In genomic region chr1:73756817-73757216, GRCh38 we compare ENCODE assay signal across 23 cellular contexts.
DNase-seq lines count a peak whose midpoint lies in the region; ATAC-seq, FAIRE-seq and TF ChIP-seq lines count a peak whose summit lies in the region.
"Had no signal": no experiment of that assay in that cellular context is flagged by ENCODE, and none has a peak within 500 bp of the region (broad histone marks: within the 10 kb centered on the region; RNA-seq: fewer than 3 reads in every experiment).

No MANE protein-coding gene starts in this region.

- H4K20me1 ChIP-seq in HepG2 (ENCODE audit: insufficient read depth, low read length) (no peaks in the 10 kb centered on the region), IMR-90 (ENCODE audit: insufficient read depth, low read length) (no peaks in the 10 kb centered on the region), K562 (replicated peaks; ENCODE audit: control insufficient read depth, insufficient read depth, low read length) (no peaks in the 10 kb centered on the region)
- H4K20me1 ChIP-seq: BLaER1 had no signal

- DNase-seq in HepG2 (ENCODE audit: low spot score) (no peak), right lobe of liver (no peak), IMR-90 (no peak), K562 (ENCODE audit: extremely low read depth in 1 of 4, low spot score in 3 of 4) (no peak), H7 (no peak), DMS53 treated with DMSO at 0.1 percent for 48 hours (lab: John Stamatoyannopoulos, UW; ENCODE audit: unreplicated experiment) (no peak)
- DNase-seq: ACHN; BE2C; C1 segment of cervical spinal cord; CD4-positive, alpha-beta memory T cell; CD4-positive, CD25-positive, alpha-beta regulatory T cell; CD8-positive, alpha-beta memory T cell; COR-L47; DMS79; DND-41; EL; GDM1 had no signal

- no peak overlapping the region for H4K91ac ChIP-seq in IMR-90 (ENCODE audit: insufficient read depth, low read depth, low read length)

- no peak overlapping the region for H3K4me3 ChIP-seq in HepG2 (replicated peaks in 1 of 3; ENCODE audit: insufficient read depth in 1 of 3, low read depth in 2 of 3, low read length in 3 of 3)
- no peak overlapping the region for H3K4me3 ChIP-seq in right lobe of liver
- H3K4me3 ChIP-seq in IMR-90 (ENCODE audit: insufficient read depth, low read depth, low read length), result no peak overlapping the region
- no peak overlapping the region for H3K4me3 ChIP-seq in K562
- no peak overlapping the region for H3K4me3 ChIP-seq in H7 (ENCODE audit: insufficient read depth, low read depth, low read length)
- H3K4me3 ChIP-seq: BLaER1, GM12878 had no signal

- H3K23ac ChIP-seq in IMR-90 (ENCODE audit: low read depth, low read length), result no peak overlapping the region

- TF ChIP-seq EP300 in HepG2 (IDR thresholded peaks at IDR 0.05; ENCODE audit: low read depth in 2 of 2, low read length in 2 of 2) (no peak), HepG2 (CRISPR knock-in tag; IDR thresholded peaks at IDR 0.05; ENCODE audit: borderline replicate concordance) (no peak), K562 (IDR thresholded peaks at IDR 0.05; ENCODE audit: low read length) (no peak)

- H2AK5ac ChIP-seq in IMR-90 (ENCODE audit: low read depth, low read length), result no peak overlapping the region

- BruUV-seq in HepG2 (replicated peaks; lab: Mats Ljungman, UMichigan) (no TSS peak), IMR-90 (replicated peaks; lab: Mats Ljungman, UMichigan) (no TSS peak), K562 (replicated peaks; lab: Mats Ljungman, UMichigan) (no TSS peak)

- H4K5ac ChIP-seq in IMR-90 (ENCODE audit: low read depth, low read length), result no peak overlapping the region

- in situ Hi-C loops in HepG2 (cut with HindIII; ENCODE audit: extremely low pct_ligation_motif_present, low pct_unique_long_range_greater_than_20kb), result no loop called here
- in situ Hi-C loops in IMR-90 (cut with MboI; ENCODE audit: low sequenced_read_pairs), result no loop called here
- in situ Hi-C loops in K562 (cut with MboI), result no loop called here

- no peak for TF ChIP-seq RAD21 in HepG2 (CRISPR knock-in tag; IDR thresholded peaks at IDR 0.05)
- no peak for TF ChIP-seq RAD21 in IMR-90 (IDR thresholded peaks at IDR 0.05; ENCODE audit: low read length)
- no peak for TF ChIP-seq RAD21 in K562 (CRISPR knock-in tag; conservative IDR thresholded peaks at IDR 0.05 in 1 of 2, IDR thresholded peaks at IDR 0.05 in 1 of 2)

- dilution Hi-C loops in IMR-90 (cut with HindIII; ENCODE audit: low sequenced_read_pairs, unreplicated experiment), result no loop called here

- intact Hi-C loops in HepG2 (cut with micrococcal nuclease; ENCODE audit: unreplicated experiment), result no loop called here
- intact Hi-C loops in right lobe of liver (cut with DNase I), result no loop called here
- intact Hi-C loops in IMR-90 (cut with micrococcal nuclease), result no loop called here
- intact Hi-C loops in K562 (cut with micrococcal nuclease), result no loop called here

- H2AFZ ChIP-seq in HepG2 (ENCODE audit: low read length) (no peak overlapping the region), IMR-90 (replicated peaks; ENCODE audit: low read length, poor library complexity) (no peak overlapping the region), K562 (ENCODE audit: low read depth, low read length) (no peak overlapping the region)

- H3K27me3 ChIP-seq in HepG2 (ENCODE audit: control insufficient read depth in 1 of 2, insufficient read depth in 2 of 2, low read length in 2 of 2) (no peaks in the 10 kb centered on the region), right lobe of liver (no peaks in the 10 kb centered on the region), IMR-90 (ENCODE audit: control insufficient read depth, insufficient read depth, low read length) (no peaks in the 10 kb centered on the region), K562 (ENCODE audit: control insufficient read depth in 2 of 2, insufficient read depth in 2 of 2, low read length in 2 of 2) (no peaks in the 10 kb centered on the region), H7 (ENCODE audit: control insufficient read depth, insufficient read depth, low read length) (no peaks in the 10 kb centered on the region)
- H3K27me3 ChIP-seq: BE2C, BLaER1 had no signal

- H2BK15ac ChIP-seq in IMR-90 (ENCODE audit: low read depth, low read length), result no peak overlapping the region

- WGBS in HepG2 (ENCODE audit: low lambda C conversion rate), result 5% methylated on average over 2 of the region's 2 CpGs
- 48% methylated on average over 2 of the region's 2 CpGs for WGBS in right lobe of liver (ENCODE audit: insufficient coverage, low coverage, low lambda C conversion rate, missing lambda C conversion rate)
- WGBS in IMR-90 (ENCODE audit: extremely low coverage in 2 of 2, insufficient read length in 1 of 2), 2 experiments, result no CpG with 5 or more reads among the region's 2 CpGs
- 0% methylated on average over 2 of the region's 2 CpGs for WGBS in K562 (ENCODE audit: insufficient coverage, low coverage, missing lambda C conversion rate)

- H3K79me1 ChIP-seq in IMR-90 (ENCODE audit: low read depth in 1 of 2, low read length in 2 of 2), result no peaks in the 10 kb centered on the region

- no peak overlapping the region for H2AK9ac ChIP-seq in IMR-90 (replicated peaks; ENCODE audit: low read depth, low read length, poor library complexity)

- POLR2A ChIA-PET in HepG2 (lab: Yijun Ruan, JAX) (no interaction called here), IMR-90 (lab: Charles Lee; ENCODE audit: unreplicated experiment) (no interaction called here), K562 (lab: Yijun Ruan, JAX) (no interaction called here)

- H3K4me2 ChIP-seq in HepG2 (ENCODE audit: low read depth, low read length) (no peak overlapping the region), IMR-90 (ENCODE audit: low read depth, low read length) (no peak overlapping the region), K562 (ENCODE audit: insufficient read depth, low read length) (no peak overlapping the region)
- H3K4me2 ChIP-seq: BLaER1 had no signal

- H2BK120ac ChIP-seq in IMR-90 (ENCODE audit: low read depth, low read length), result no peak overlapping the region

- H3K36me3 ChIP-seq in HepG2 (replicated peaks in 1 of 2; ENCODE audit: control insufficient read depth in 1 of 2, insufficient read depth in 2 of 2, low read length in 2 of 2) (no peaks in the 10 kb centered on the region), right lobe of liver (no peaks in the 10 kb centered on the region), IMR-90 (ENCODE audit: control insufficient read depth, insufficient read depth, low read length) (no peaks in the 10 kb centered on the region), K562 (ENCODE audit: control insufficient read depth, insufficient read depth, low read length) (no peaks in the 10 kb centered on the region), H7 (replicated peaks; ENCODE audit: control insufficient read depth, insufficient read depth, low read length) (no peaks in the 10 kb centered on the region)
- H3K36me3 ChIP-seq: BE2C, BLaER1 had no signal

- peaks cover 78% of the 10 kb centered on the region for H3K9me3 ChIP-seq in HepG2 (ENCODE audit: low read length)
- H3K9me3 ChIP-seq in right lobe of liver, result no peaks in the 10 kb centered on the region
- H3K9me3 ChIP-seq in IMR-90 (ENCODE audit: control insufficient read depth, insufficient read depth, low read length), result peaks cover 10% of the 10 kb centered on the region
- H3K9me3 ChIP-seq in K562 (replicated peaks; ENCODE audit: control insufficient read depth, insufficient read depth, low read depth, low read length), result no peaks in the 10 kb centered on the region
- H3K9me3 ChIP-seq: BE2C, BLaER1 had no signal

- ATAC-seq in HepG2, result no peak
- no peak for ATAC-seq in right lobe of liver
- no peak for ATAC-seq in IMR-90 (ENCODE audit: low read depth)
- no peak for ATAC-seq in K562
- ATAC-seq in GM18505 (IDR thresholded peaks at IDR 0.05; ENCODE audit: unreplicated experiment), result no peak
- ATAC-seq: GM12878 had no signal

- no peak overlapping the region for H3K18ac ChIP-seq in IMR-90 (ENCODE audit: low read depth, low read length)

- no peak overlapping the region for H3K4ac ChIP-seq in IMR-90 (ENCODE audit: low read depth, low read length)

- H3K4me1 ChIP-seq in HepG2 (ENCODE audit: insufficient read depth, low read length) (no peaks in the 10 kb centered on the region), right lobe of liver (no peaks in the 10 kb centered on the region), IMR-90 (ENCODE audit: control insufficient read depth, insufficient read depth, low read length) (no peaks in the 10 kb centered on the region), K562 (replicated peaks in 1 of 2; ENCODE audit: control insufficient read depth in 2 of 2, insufficient read depth in 2 of 2, low read length in 2 of 2) (no peaks in the 10 kb centered on the region)
- H3K4me1 ChIP-seq: BE2C, BLaER1 had no signal

- no peak overlapping the region for H3K56ac ChIP-seq in IMR-90 (ENCODE audit: extremely low read depth, insufficient read depth, low read length)

- no peak overlapping the region for H2BK5ac ChIP-seq in IMR-90 (ENCODE audit: low read depth, low read length, poor library complexity, severe bottlenecking)

- no peaks in the 10 kb centered on the region for H3K9me1 ChIP-seq in IMR-90 (ENCODE audit: insufficient read depth, low read length)
- no peaks in the 10 kb centered on the region for H3K9me1 ChIP-seq in K562 (ENCODE audit: control insufficient read depth, insufficient read depth, low read length)

- TF ChIP-seq CTCF in HepG2 (CRISPR knock-in tag; IDR thresholded peaks at IDR 0.05) (no peak), right lobe of liver (IDR thresholded peaks at IDR 0.05) (no peak), IMR-90 (conservative IDR thresholded peaks at IDR 0.05; ENCODE audit: low read depth, low read length) (no peak), K562 (IDR thresholded peaks at IDR 0.05 in 2 of 3, conservative IDR thresholded peaks at IDR 0.05 in 1 of 3; ENCODE audit: insufficient read depth in 2 of 3, low read depth in 1 of 3, low read length in 3 of 3) (no peak)

- no peak overlapping the region for H2BK20ac ChIP-seq in IMR-90 (ENCODE audit: low read depth, low read length)

- H3K79me2 ChIP-seq in HepG2 (ENCODE audit: insufficient read depth, low read length), result no peaks in the 10 kb centered on the region
- no peaks in the 10 kb centered on the region for H3K79me2 ChIP-seq in K562 (ENCODE audit: control insufficient read depth, insufficient read depth, low read length)

- CTCF ChIA-PET in HepG2 (lab: Yijun Ruan, JAX; ENCODE audit: low intra/inter-chr PET ratio, low total read pairs), result no interaction called here
- CTCF ChIA-PET in IMR-90 (lab: Yijun Ruan, JAX), result no interaction called here
- CTCF ChIA-PET in K562 (lab: Yijun Ruan, JAX; ENCODE audit: low intra/inter-chr PET ratio), result no interaction called here

- H3K9ac ChIP-seq in HepG2 (ENCODE audit: insufficient read depth, low read depth, low read length) (no peak overlapping the region), IMR-90 (ENCODE audit: low read depth, low read length) (no peak overlapping the region), K562 (ENCODE audit: insufficient read depth in 1 of 2, low read depth in 2 of 2, low read length in 2 of 2) (no peak overlapping the region)
- H3K9ac ChIP-seq: BLaER1 had no signal

- FAIRE-seq in HepG2 (lab: Jason Lieb, UNC) (no peak), K562 (lab: Jason Lieb, UNC) (no peak)
- FAIRE-seq: GM12878, GM12892, GM19239 had no signal

- no peak overlapping the region for H4K8ac ChIP-seq in IMR-90 (ENCODE audit: low read depth in 2 of 2, low read length in 2 of 2)

- no peak overlapping the region for H3K27ac ChIP-seq in HepG2 (ENCODE audit: extremely low read length, insufficient read depth, low read length)
- no peak overlapping the region for H3K27ac ChIP-seq in right lobe of liver
- H3K27ac ChIP-seq in IMR-90 (ENCODE audit: insufficient read depth, low read length), result no peak overlapping the region
- H3K27ac ChIP-seq in K562 (ENCODE audit: extremely low read depth, low read depth, low read length), result no peak overlapping the region
- H3K27ac ChIP-seq: 22Rv1, BLaER1 had no signal

- H3K14ac ChIP-seq in IMR-90 (replicated peaks; ENCODE audit: low read depth, low read length), result no peak overlapping the region

- TF ChIP-seq POLR2A in HepG2 (IDR thresholded peaks at IDR 0.05; ENCODE audit: insufficient read depth in 1 of 2, low read depth in 2 of 2, low read length in 2 of 2) (no peak), right lobe of liver (IDR thresholded peaks at IDR 0.05) (no peak), IMR-90 (IDR thresholded peaks at IDR 0.05; ENCODE audit: low read depth, low read length) (no peak), K562 (conservative IDR thresholded peaks at IDR 0.05) (no peak), GM18505 (IDR thresholded peaks at IDR 0.05; ENCODE audit: borderline replicate concordance, extremely low read depth, insufficient read depth, insufficient read length) (no peak)

Comparison
In these comparisons a context has a peak if more than half of its experiments do, and no peak if none do; other contexts are left out.
1. Of the 241 proteins assayed by ChIP-seq in both HepG2 and K562: peak only in HepG2: MAFK; only in K562: none; in both: MAFF; in neither: 239.